11 cellular contexts compared by ENCODE assay signal in genomic region chr15:85406916-85407315, GRCh38. TPM values are rescaled to one million over a fixed set of nuclear protein-coding genes. Genes with fewer than 3 reads are reported as not detected.
DNase-seq lines count a peak whose midpoint lies in the region; ATAC-seq lines count a peak whose summit lies in the region.
"Had no signal": no experiment of that assay in that cellular context is flagged by ENCODE, and none has a peak within 500 bp of the region (broad histone marks: within the 10 kb centered on the region; RNA-seq: fewer than 3 reads in every experiment).

No MANE protein-coding gene starts in this region.

- peaks cover 87% of the 10 kb centered on the region for H3K4me1 Mint-ChIP-seq in activated CD4-positive, alpha-beta T cell treated with anti-CD3 and anti-CD28 coated beads for 36 hours
- peaks cover 46 to 91% (median 78%) of the 10 kb centered on the region in 7 donors for H3K4me1 Mint-ChIP-seq in naive thymus-derived CD4-positive, alpha-beta T cell

- ATAC-seq in activated CD4-positive, alpha-beta T cell treated with anti-CD3 and anti-CD28 coated beads for 36 hours = no peak
- ATAC-seq in naive thymus-derived CD4-positive, alpha-beta T cell = no peak
- no peak for ATAC-seq in HG02610 (IDR thresholded peaks at IDR 0.05; ENCODE audit: unreplicated experiment)

- H3K27ac Mint-ChIP-seq in activated CD4-positive, alpha-beta T cell treated with anti-CD3 and anti-CD28 coated beads for 36 hours = peak overlapping the region; percentile 83
- peak overlapping the region; percentile 21 to 92 (median 71) for H3K27ac Mint-ChIP-seq in naive thymus-derived CD4-positive, alpha-beta T cell

- H3K36me3 Mint-ChIP-seq in activated CD4-positive, alpha-beta T cell treated with anti-CD3 and anti-CD28 coated beads for 36 hours (ENCODE audit: low read depth) = peaks cover 8% of the 10 kb centered on the region
- H3K36me3 Mint-ChIP-seq in naive thymus-derived CD4-positive, alpha-beta T cell = peaks cover 6 to 22% (median 12%) of the 10 kb centered on the region in 5 donors

- H3K9me3 ChIP-seq in Karpas-422 (ENCODE audit: low read length) (no peaks in the 10 kb centered on the region), adipocyte (ENCODE audit: control insufficient read depth, low read length) (no peaks in the 10 kb centered on the region)
- H3K9me3 ChIP-seq in naive thymus-derived CD4-positive, alpha-beta T cell (ENCODE audit: control insufficient read depth in 2 of 3, low read length in 3 of 3) = no peaks in the 10 kb centered on the region

- intact Hi-C loops in activated CD4-positive, alpha-beta T cell treated with anti-CD3 and anti-CD28 coated beads for 36 hours (cut with DNase I, micrococcal nuclease) = loop anchor here (5.0 to 10.0 kb wide), 7 partner anchors 35 to 772 kb away; no protein-coding TSS in a partner anchor
- intact Hi-C loops in naive thymus-derived CD4-positive, alpha-beta T cell (cut with micrococcal nuclease) = loop anchor here (5.0 to 10.0 kb wide), 2 partner anchors 35 to 298 kb away; no protein-coding TSS in a partner anchor

- H3K4me3 Mint-ChIP-seq in activated CD4-positive, alpha-beta T cell treated with anti-CD3 and anti-CD28 coated beads for 36 hours = no peak overlapping the region
- peak overlapping the region in 7 of 10 donors; percentile 4 to 62 (median 22) for H3K4me3 Mint-ChIP-seq in naive thymus-derived CD4-positive, alpha-beta T cell
- H3K4me3 Mint-ChIP-seq: nephron had no signal

- H3K36me3 ChIP-seq in Karpas-422 (ENCODE audit: insufficient read depth, low read length) (no peaks in the 10 kb centered on the region), adipocyte (ENCODE audit: control insufficient read depth, insufficient read depth, low read length, severe bottlenecking) (no peaks in the 10 kb centered on the region)
- H3K36me3 ChIP-seq in naive thymus-derived CD4-positive, alpha-beta T cell (ENCODE audit: control insufficient read depth in 2 of 3, insufficient read depth in 3 of 3, low read length in 3 of 3) = no peaks in the 10 kb centered on the region

- no peaks in the 10 kb centered on the region for H3K9me2 ChIP-seq in Karpas-422 (replicated peaks; ENCODE audit: insufficient read depth, low read length)

- H3K9ac ChIP-seq in Karpas-422 (ENCODE audit: low read length) (no peak overlapping the region), adipocyte (ENCODE audit: low read length) (no peak overlapping the region)

- H3K4me3 ChIP-seq in Karpas-422 (ENCODE audit: low read length) (no peak overlapping the region), adipocyte (ENCODE audit: low read length) (no peak overlapping the region)
- no peak overlapping the region for H3K4me3 ChIP-seq in naive thymus-derived CD4-positive, alpha-beta T cell (ENCODE audit: low read length)

- peaks cover 99% of the 10 kb centered on the region for H3K79me2 ChIP-seq in Karpas-422 (ENCODE audit: low read length)

- H4K20me1 ChIP-seq in Karpas-422 (ENCODE audit: insufficient read depth, low read depth, low read length) = peaks cover 13% of the 10 kb centered on the region; the same call in 1 of the 2 replicates

- H3K27me3 Mint-ChIP-seq in activated CD4-positive, alpha-beta T cell treated with anti-CD3 and anti-CD28 coated beads for 36 hours = no peaks in the 10 kb centered on the region
- H3K27me3 Mint-ChIP-seq in naive thymus-derived CD4-positive, alpha-beta T cell = no peaks in the 10 kb centered on the region

- H3K4me2 ChIP-seq in Karpas-422 (ENCODE audit: low read depth, low read length, poor library complexity, severe bottlenecking) = no peak overlapping the region

- H3K27ac ChIP-seq in Karpas-422 (ENCODE audit: low read length) = peak overlapping the region; percentile 88
- no peak overlapping the region for H3K27ac ChIP-seq in naive thymus-derived CD4-positive, alpha-beta T cell (ENCODE audit: low read depth, low read length)

- CTCF ChIA-PET in activated CD4-positive, alpha-beta T cell treated with anti-CD3 and anti-CD28 coated beads for 36 hours (lab: Charles Lee) = interaction anchor here (0.6 to 1.1 kb wide), 4 partner anchors 23 to 380 kb away, joined by 3 to 4 read pairs (median 3); no protein-coding TSS in a partner anchor
- CTCF ChIA-PET in naive thymus-derived CD4-positive, alpha-beta T cell (lab: Charles Lee) = no interaction called here

- H3K27me3 ChIP-seq in Karpas-422 (ENCODE audit: low read length) (no peaks in the 10 kb centered on the region), adipocyte (replicated peaks; ENCODE audit: control insufficient read depth, insufficient read depth, low read length) (no peaks in the 10 kb centered on the region)
- no peaks in the 10 kb centered on the region for H3K27me3 ChIP-seq in naive thymus-derived CD4-positive, alpha-beta T cell (ENCODE audit: control insufficient read depth in 2 of 2, insufficient read depth in 2 of 2, low read length in 2 of 2)

- H3K9me3 Mint-ChIP-seq in activated CD4-positive, alpha-beta T cell treated with anti-CD3 and anti-CD28 coated beads for 36 hours (ENCODE audit: low read depth) = no peaks in the 10 kb centered on the region
- peaks cover 0 to 11% (median 0%) of the 10 kb centered on the region in 11 donors for H3K9me3 Mint-ChIP-seq in naive thymus-derived CD4-positive, alpha-beta T cell

- no peak overlapping the region for H2AFZ ChIP-seq in Karpas-422 (ENCODE audit: low read length)

- H3K4me1 ChIP-seq in Karpas-422 (ENCODE audit: low read length) (peaks cover 86% of the 10 kb centered on the region), adipocyte (ENCODE audit: control insufficient read depth, insufficient read depth, low read length) (peaks cover 61% of the 10 kb centered on the region)
- peaks cover 27 to 43% of the 10 kb centered on the region in 2 donors for H3K4me1 ChIP-seq in naive thymus-derived CD4-positive, alpha-beta T cell (ENCODE audit: control insufficient read depth in 2 of 2, insufficient read depth in 2 of 2, low read length in 2 of 2)

- POLR2A ChIA-PET in activated CD4-positive, alpha-beta T cell treated with anti-CD3 and anti-CD28 coated beads for 36 hours (lab: Charles Lee) = no interaction called here
- POLR2A ChIA-PET in naive thymus-derived CD4-positive, alpha-beta T cell (lab: Charles Lee) = interaction anchor here (1.3 kb wide), 1 partner anchor 9 kb away, joined by 3 read pairs; no protein-coding TSS in a partner anchor

- DNase-seq in activated CD4-positive, alpha-beta T cell treated with anti-CD3 and anti-CD28 coated beads for 36 hours = no peak
- no peak for DNase-seq in activated CD4-positive, alpha-beta T cell treated with anti-CD3 and anti-CD28 coated beads, Interleukin-2, amount 50 U/mL, for 1 hour
- DNase-seq in Karpas-422 (no peak), adipocyte (ENCODE audit: low read depth) (peak; percentile 81), NCI-H2029 (lab: John Stamatoyannopoulos, UW) (no peak), glomerular visceral epithelial cell (ENCODE audit: extremely low spot score) (no peak)
- DNase-seq in naive thymus-derived CD4-positive, alpha-beta T cell = no peak
- DNase-seq: amygdala, KG1 had no signal

RNA-seq across cellular contexts. Expression of gene AKAP13, which starts 26.5 kb away (rescaled TPM):
- 100 to 1,000 TPM in 1 of 2 experiments, 10 to 100 TPM in 1; 85.1 to 104 TPM for total RNA-seq in activated CD4-positive, alpha-beta T cell treated with anti-CD3 and anti-CD28 coated beads for 36 hours
- 156 and 166 TPM in 2 replicates for total RNA-seq in Karpas-422 (2014; rRNA removed; shearing (Covaris generic); ENCODE audit: low replicate concordance)
- 100 to 1,000 TPM; 170 to 400 (median 241) TPM for total RNA-seq in naive thymus-derived CD4-positive, alpha-beta T cell
- 100 to 1,000 TPM; 108 to 148 TPM for polyA plus RNA-seq in naive thymus-derived CD4-positive, alpha-beta T cell
